In genomic region chr11:72358461-72359405, GRCh38 we compare ENCODE assay signal across 1 cellular context.
TF ChIP-seq lines count a peak whose summit lies in the region.

No MANE protein-coding gene starts in this region.

TF ChIP-seq in WTC11, 78 proteins besides CTCF, POLR2A, EP300 and RAD21 (continued from another document):
- TF ChIP-seq ARID4B (CRISPR knock-in tag; IDR thresholded peaks at IDR 0.05; ENCODE audit: borderline replicate concordance) (no peak), NFATC4 (CRISPR knock-in tag; IDR thresholded peaks at IDR 0.05) (no peak), ATF6 (CRISPR knock-in tag; IDR thresholded peaks at IDR 0.05) (no peak), KAT7 (CRISPR knock-in tag; IDR thresholded peaks at IDR 0.05; ENCODE audit: borderline replicate concordance) (no peak), AFF4 (CRISPR knock-in tag; IDR thresholded peaks at IDR 0.05; ENCODE audit: borderline replicate concordance) (no peak), HMGA2 (CRISPR knock-in tag; IDR thresholded peaks at IDR 0.05) (no peak), JAZF1 (CRISPR knock-in tag; IDR thresholded peaks at IDR 0.05) (no peak), ZNF512 (CRISPR knock-in tag; IDR thresholded peaks at IDR 0.05; ENCODE audit: borderline replicate concordance) (no peak), FOXP1 (CRISPR knock-in tag; IDR thresholded peaks at IDR 0.05; ENCODE audit: borderline replicate concordance) (no peak), ZSCAN18 (CRISPR knock-in tag; IDR thresholded peaks at IDR 0.05) (no peak), TEAD1 (CRISPR knock-in tag; IDR thresholded peaks at IDR 0.05) (no peak), ZMAT4 (CRISPR knock-in tag; IDR thresholded peaks at IDR 0.05) (no peak), CDX4 (CRISPR knock-in tag; IDR thresholded peaks at IDR 0.05; ENCODE audit: borderline replicate concordance) (no peak), TP53 (CRISPR knock-in tag; IDR thresholded peaks at IDR 0.05) (no peak), FOXP4 (CRISPR knock-in tag; IDR thresholded peaks at IDR 0.05) (no peak), ATF3 (CRISPR knock-in tag; conservative IDR thresholded peaks at IDR 0.05) (no peak), USF1 (CRISPR knock-in tag; IDR thresholded peaks at IDR 0.05) (no peak), ATF1 (CRISPR knock-in tag; IDR thresholded peaks at IDR 0.05) (no peak)
